Comparison of ENCODE assay signal across 9 cellular contexts in the genomic region with DNA sequence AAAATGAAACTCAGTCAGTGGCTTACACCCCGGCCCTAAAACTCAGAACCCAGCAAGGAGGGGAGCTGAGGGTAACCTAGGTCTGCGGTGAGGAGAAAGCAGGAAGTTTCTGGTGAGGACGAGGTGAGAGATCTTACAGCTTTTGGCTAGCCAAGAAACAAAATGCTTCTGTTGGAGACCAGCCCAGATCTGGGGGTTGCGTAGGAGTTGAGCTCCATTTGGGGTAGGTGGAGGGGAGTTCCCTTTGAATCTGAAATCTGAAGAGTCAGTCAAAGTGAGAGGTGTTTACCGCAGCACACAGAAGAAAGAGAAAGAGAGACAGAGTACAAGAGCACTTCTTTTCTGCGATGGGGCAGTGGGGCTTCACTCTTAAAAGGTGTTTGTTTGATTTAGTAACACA.
A peak's percentile ranks its signal among the peaks of the same experiment; 100 is the strongest.
DNase-seq lines count a peak whose midpoint lies in the region; ATAC-seq, FAIRE-seq and TF ChIP-seq lines count a peak whose summit lies in the region.
"Had no signal": no experiment of that assay in that cellular context is flagged by ENCODE, and none has a peak within 500 bp of the region (broad histone marks: within the 10 kb centered on the region; RNA-seq: fewer than 3 reads in every experiment).

No MANE protein-coding gene starts in this region.

- H3K4me1 Mint-ChIP-seq in dendritic cell treated with granulocyte-macrophage colony-stimulating factor and Interleukin-4, amounts not matched to agents 40 ng/mL and 50 ng/mL, for 4 days (ENCODE audit: low read depth), result peaks cover 71% of the 10 kb centered on the region

- peak; percentile 30 for DNase-seq in activated CD4-positive, CD25-positive, alpha-beta regulatory T cell treated with anti-CD3 and anti-CD28 coated beads, Interleukin-2, amount 50 U/mL, for 16 hours (ENCODE audit: low read depth, low spot score)
- DNase-seq in stimulated activated CD8-positive, alpha-beta memory T cell treated with anti-CD3 and anti-CD28 coated beads, Interleukin-4, amount 100 ng/mL, for 4 hours (ENCODE audit: low read depth in 2 of 2, low spot score in 1 of 2), result peak; percentile 52 to 74
- DNase-seq in H54 (ENCODE audit: insufficient read length, low spot score) (no peak), NCI-H82 (lab: John Stamatoyannopoulos, UW) (no peak), NCI-H1105 (lab: John Stamatoyannopoulos, UW) (no peak)

- H3K9me3 Mint-ChIP-seq in dendritic cell treated with granulocyte-macrophage colony-stimulating factor and Interleukin-4, amounts not matched to agents 40 ng/mL and 50 ng/mL, for 4 days, result no peaks in the 10 kb centered on the region

- no peak for TF ChIP-seq POLR2A in H54 (IDR thresholded peaks at IDR 0.05; ENCODE audit: low read depth, low read length)

- peak; percentile 95 for ATAC-seq in GM18520 (IDR thresholded peaks at IDR 0.05; ENCODE audit: unreplicated experiment)
- ATAC-seq in HG03039 (IDR thresholded peaks at IDR 0.05; ENCODE audit: unreplicated experiment), result peak; percentile 89

- intact Hi-C loops in dendritic cell treated with granulocyte-macrophage colony-stimulating factor and Interleukin-4, amounts not matched to agents 40 ng/mL and 50 ng/mL, for 4 days (cut with micrococcal nuclease), result loop anchor here (5.0 kb wide), 2 partner anchors 38 to 58 kb away; no protein-coding TSS in a partner anchor

- peaks cover 83% of the 10 kb centered on the region for H3K36me3 Mint-ChIP-seq in dendritic cell treated with granulocyte-macrophage colony-stimulating factor and Interleukin-4, amounts not matched to agents 40 ng/mL and 50 ng/mL, for 4 days (ENCODE audit: low read depth)

- peak overlapping the region; percentile 29 for H3K27ac Mint-ChIP-seq in dendritic cell treated with granulocyte-macrophage colony-stimulating factor and Interleukin-4, amounts not matched to agents 40 ng/mL and 50 ng/mL, for 4 days

- H3K4me3 Mint-ChIP-seq in dendritic cell treated with granulocyte-macrophage colony-stimulating factor and Interleukin-4, amounts not matched to agents 40 ng/mL and 50 ng/mL, for 4 days, result no peak overlapping the region

- H3K27me3 Mint-ChIP-seq in dendritic cell treated with granulocyte-macrophage colony-stimulating factor and Interleukin-4, amounts not matched to agents 40 ng/mL and 50 ng/mL, for 4 days, result no peaks in the 10 kb centered on the region

- no peak for FAIRE-seq in H54 (lab: Jason Lieb, UNC)
- FAIRE-seq: H1 had no signal

Comparison
In these comparisons a context has a peak if more than half of its experiments do, and no peak if none do; other contexts are left out.
1. DNase-seq: peak in activated CD4-positive, CD25-positive, alpha-beta regulatory T cell treated with anti-CD3 and anti-CD28 coated beads, Interleukin-2, amount 50 U/mL, for 16 hours (single experiment) and stimulated activated CD8-positive, alpha-beta memory T cell treated with anti-CD3 and anti-CD28 coated beads, Interleukin-4, amount 100 ng/mL, for 4 hours (2 of 2); none in H54 (single experiment), NCI-H82 (single experiment) and NCI-H1105 (single experiment).